ENCODE assay signal across 8 cellular contexts in the genomic region with DNA sequence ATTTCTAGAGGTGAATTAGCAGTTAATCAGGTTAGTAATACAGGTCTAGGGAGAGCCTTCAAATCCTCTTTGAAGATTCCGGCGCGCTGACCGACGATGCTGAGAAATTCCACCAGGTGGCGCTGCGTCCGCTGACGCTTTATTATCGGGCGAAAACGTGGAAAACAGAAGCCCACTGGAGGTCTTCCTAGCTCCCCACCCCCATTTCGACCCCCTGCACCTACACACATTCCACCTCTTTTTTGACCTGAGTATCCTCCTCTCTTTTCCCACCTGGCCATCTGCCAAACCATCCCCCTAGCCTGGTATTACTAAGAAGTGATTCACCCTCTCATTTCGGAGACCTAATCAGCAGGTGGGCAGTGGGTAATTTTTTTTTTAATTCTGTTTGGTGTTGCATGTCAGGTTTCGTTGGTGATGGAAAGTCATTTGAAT.
DNase-seq lines count a peak whose midpoint lies in the region; ATAC-seq and TF ChIP-seq lines count a peak whose summit lies in the region.

No MANE protein-coding gene starts in this region.

- H3K36me3 ChIP-seq in MM.1S (replicated peaks; ENCODE audit: insufficient read depth, low read length) (no peaks in the 10 kb centered on the region), WERI-Rb-1 (no peaks in the 10 kb centered on the region)

- H3K36me3 Mint-ChIP-seq in chondrocyte (ENCODE audit: low read depth): no peaks in the 10 kb centered on the region

- H4K20me1 ChIP-seq in MM.1S (ENCODE audit: insufficient read depth, low read length): no peaks in the 10 kb centered on the region

- H3K4me3 ChIP-seq in MM.1S (ENCODE audit: low read length): no peak overlapping the region
- no peak overlapping the region for H3K4me3 ChIP-seq in WERI-Rb-1 (ENCODE audit: low read depth, low read length)

- no peaks in the 10 kb centered on the region for H3K9me3 Mint-ChIP-seq in chondrocyte (ENCODE audit: low read depth)

- H3K4me1 ChIP-seq in MM.1S (ENCODE audit: low read length): peaks cover 5% of the 10 kb centered on the region; the same call in 1 of the 2 replicates

- no peaks in the 10 kb centered on the region for H3K27me3 ChIP-seq in MM.1S (replicated peaks; ENCODE audit: insufficient read depth, low read length)
- no peaks in the 10 kb centered on the region for H3K27me3 ChIP-seq in WERI-Rb-1 (ENCODE audit: insufficient read depth, low read depth, severe bottlenecking)

- peak; percentile 92 for TF ChIP-seq CTCF in MM.1S (IDR thresholded peaks at IDR 0.05; ENCODE audit: low read length)
- peak; percentile 81 for TF ChIP-seq CTCF in WERI-Rb-1 (IDR thresholded peaks at IDR 0.05; ENCODE audit: low read depth, low read length)
- peak; percentile 99 for TF ChIP-seq CTCF in chondrocyte (IDR thresholded peaks at IDR 0.05)

- DNase-seq in ELR (ENCODE audit: low read depth) (peak; percentile 58), MM.1S (peak; percentile 58), WERI-Rb-1 (peak; percentile 48), chondrocyte (ENCODE audit: low spot score) (no peak), left lobe of liver (ENCODE audit: low spot score) (peak; percentile 56)
- peak; percentile 27 to 50 for DNase-seq in stimulated activated CD4-positive, alpha-beta T cell treated with anti-CD3 and anti-CD28 coated beads, Interleukin-4, amount 100 ng/mL, for 48 hours (ENCODE audit: low read depth in 2 of 2)

- peak overlapping the region; percentile 37 for H3K4me2 ChIP-seq in MM.1S (ENCODE audit: low read depth, low read length)

- no peak overlapping the region for H3K9ac ChIP-seq in MM.1S (ENCODE audit: low read length)

- peaks cover 29% of the 10 kb centered on the region for H3K4me1 Mint-ChIP-seq in chondrocyte (ENCODE audit: low read depth)

- H3K27me3 Mint-ChIP-seq in chondrocyte (ENCODE audit: low read depth): no peaks in the 10 kb centered on the region

- H3K79me2 ChIP-seq in MM.1S (ENCODE audit: low read length): no peaks in the 10 kb centered on the region

- no peak overlapping the region for H3K27ac Mint-ChIP-seq in chondrocyte (ENCODE audit: unreplicated experiment)

- H2AFZ ChIP-seq in MM.1S (ENCODE audit: low read length): peak overlapping the region; percentile 56

- H3K9me3 ChIP-seq in MM.1S (replicated peaks; ENCODE audit: insufficient read depth, low read length) (no peaks in the 10 kb centered on the region), WERI-Rb-1 (ENCODE audit: severe bottlenecking) (no peaks in the 10 kb centered on the region)

- no peaks in the 10 kb centered on the region for H3K9me2 ChIP-seq in MM.1S (replicated peaks; ENCODE audit: insufficient read depth, low read length)

- ATAC-seq in left lobe of liver (peak; percentile 75), GM21528 (IDR thresholded peaks at IDR 0.05; ENCODE audit: low FRiP score, unreplicated experiment) (no peak), HG03039 (IDR thresholded peaks at IDR 0.05; ENCODE audit: unreplicated experiment) (no peak)

- H3K27ac ChIP-seq in MM.1S (ENCODE audit: low read length): no peak overlapping the region
- H3K27ac ChIP-seq in WERI-Rb-1: no peak overlapping the region

- no peak overlapping the region for H3K4me3 Mint-ChIP-seq in chondrocyte (ENCODE audit: unreplicated experiment)

- H3F3A ChIP-seq in MM.1S (ENCODE audit: insufficient read depth, low read length): no peaks in the 10 kb centered on the region
